In genomic region chr7:99409192-99409572, GRCh38 we compare ENCODE assay signal across 1 cellular context.
TF ChIP-seq lines count a peak whose summit lies in the region.

No MANE protein-coding gene starts in this region.

TF ChIP-seq in H1, 55 proteins besides CTCF, POLR2A, EP300 and RAD21:
- TF ChIP-seq POLR2AphosphoS5 (IDR thresholded peaks at IDR 0.05; ENCODE audit: low read depth, low read length) (no peak), SAP30 (IDR thresholded peaks at IDR 0.05; ENCODE audit: insufficient read depth, insufficient replicate concordance, low read length) (no peak), SRF (IDR thresholded peaks at IDR 0.05; ENCODE audit: low read depth, low read length) (no peak)
TF ChIP-seq in H1: peak in this region for 0.
